ENCODE assay signal across 1 cellular context in the genomic region with DNA sequence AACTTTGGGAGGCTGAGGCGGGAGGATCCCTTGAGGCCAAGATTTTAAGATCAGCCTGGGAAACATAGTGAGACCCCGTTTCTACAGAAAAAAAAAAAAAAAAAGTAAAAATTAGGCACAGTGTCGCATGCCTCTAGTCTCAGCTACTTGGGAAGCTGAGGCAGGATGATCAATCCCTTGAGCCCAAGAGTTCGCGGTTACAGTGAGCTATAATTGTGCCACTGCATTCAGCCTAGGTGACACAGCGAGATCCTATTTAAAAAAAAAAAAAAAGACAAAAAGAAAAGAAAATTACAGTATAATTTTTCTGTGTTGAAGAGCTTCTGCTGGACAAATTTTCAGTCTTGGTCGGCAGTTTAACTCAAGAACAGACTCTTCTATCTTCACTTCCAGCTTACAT.
TF ChIP-seq lines count a peak whose summit lies in the region.

No MANE protein-coding gene starts in this region.

TF ChIP-seq in HEK293T, 16 proteins besides CTCF, POLR2A, EP300 and RAD21 (continued from another document):
- TF ChIP-seq L3MBTL2 (conservative IDR thresholded peaks at IDR 0.05) (no peak), PKNOX1 (IDR thresholded peaks at IDR 0.05) (no peak), FOXK2 (IDR thresholded peaks at IDR 0.05) (no peak), SUZ12 (IDR thresholded peaks at IDR 0.05) (no peak), FOXM1 (IDR thresholded peaks at IDR 0.05; ENCODE audit: borderline replicate concordance) (no peak), NFRKB (IDR thresholded peaks at IDR 0.05) (no peak), SP1 (IDR thresholded peaks at IDR 0.05) (no peak), HDGF (IDR thresholded peaks at IDR 0.05; ENCODE audit: borderline replicate concordance) (no peak), FOXA1 (IDR thresholded peaks at IDR 0.05) (no peak), CTBP1 (IDR thresholded peaks at IDR 0.05; ENCODE audit: borderline replicate concordance) (no peak), BHLHE40 (IDR thresholded peaks at IDR 0.05; ENCODE audit: borderline replicate concordance) (no peak), ELF4 (IDR thresholded peaks at IDR 0.05) (no peak)
